Comparison of ENCODE assay signal across 28 cellular contexts in genomic region chr6:13676551-13677156, GRCh38.
"Had no signal": no experiment of that assay in that cellular context is flagged by ENCODE, and none has a peak within 500 bp of the region (broad histone marks: within the 10 kb centered on the region; RNA-seq: fewer than 3 reads in every experiment).

No MANE protein-coding gene starts in this region.

- H3K27ac ChIP-seq: lower lobe of right lung, pancreas, psoas muscle, right atrium auricular region, stomach, thyroid gland, transverse colon, upper lobe of left lung, vagina had no signal

- FAIRE-seq: keratinocyte, pancreas had no signal

- ATAC-seq: left cardiac atrium; left lobe of liver; lower lobe of right lung; naive thymus-derived CD8-positive, alpha-beta T cell; pancreas; psoas muscle; right lobe of liver; stimulated activated memory B cell treated with anti-CD40 and anti-IgM and Interleukin-4, amounts not matched to agents 10 μg/mL and 1 μg/mL and 100 μg/mL, for 72 hours had no signal

- H3K27me3 Mint-ChIP-seq: naive thymus-derived CD8-positive, alpha-beta T cell; stimulated activated memory B cell treated with anti-CD40 and anti-IgM and Interleukin-4, amounts not matched to agents 10 μg/mL and 1 μg/mL and 100 μg/mL, for 72 hours had no signal

- DNase-seq: hippocampal formation; kidney glomerular epithelial cell; left cardiac atrium; lower lobe of right lung; mammary epithelial cell; mesenchymal stem cell; naive thymus-derived CD8-positive, alpha-beta T cell; nucleus accumbens; pancreas; posterior cingulate gyrus; psoas muscle; right lobe of liver; stimulated activated CD4-positive, alpha-beta T cell treated with anti-CD3 and anti-CD28 coated beads, Interleukin-1b, Interleukin-23, amount 100 ng/mL, for 48 hours; stimulated activated CD4-positive, alpha-beta T cell treated with anti-CD3 and anti-CD28 coated beads, Interleukin-2, amount 100 ng/mL, for 48 hours; stimulated activated CD4-positive, alpha-beta T cell treated with anti-CD3 and anti-CD28 coated beads, Interleukin-4, amount 100 ng/mL, for 4 hours; stimulated activated CD8-positive, alpha-beta memory T cell treated with anti-CD3 and anti-CD28 coated beads, Interleukin-4, amount 100 ng/mL, for 48 hours; stimulated activated naive CD4-positive, alpha-beta T cell treated with Interleukin-2 at 50 U/mL for 16 hours; stomach; testis; thyroid gland; transverse colon; upper lobe of left lung had no signal

- H3K4me3 Mint-ChIP-seq: stimulated activated memory B cell treated with anti-CD40 and anti-IgM and Interleukin-4, amounts not matched to agents 10 μg/mL and 1 μg/mL and 100 μg/mL, for 72 hours had no signal

- H3K27ac Mint-ChIP-seq: stimulated activated memory B cell treated with anti-CD40 and anti-IgM and Interleukin-4, amounts not matched to agents 10 μg/mL and 1 μg/mL and 100 μg/mL, for 72 hours had no signal

- H3K27me3 ChIP-seq: pancreas, right atrium auricular region, right lobe of liver, stomach, testis, thyroid gland, transverse colon, upper lobe of left lung, vagina had no signal

- H3K9me3 ChIP-seq: pancreas, right lobe of liver, testis, thyroid gland had no signal

- H3K36me3 ChIP-seq: lower lobe of right lung, pancreas, right atrium auricular region, right lobe of liver, thyroid gland, transverse colon, upper lobe of left lung, vagina had no signal

- H3K4me3 ChIP-seq: lower lobe of right lung, pancreas, psoas muscle, right atrium auricular region, right lobe of liver, smooth muscle cell, stomach, testis, thyroid gland, transverse colon, upper lobe of left lung, vagina had no signal

- H3K4me1 ChIP-seq: testis had no signal
